8 cellular contexts compared by ENCODE assay signal in genomic region chr6:21310736-21311135, GRCh38.
"Had no signal": no experiment of that assay in that cellular context is flagged by ENCODE, and none has a peak within 500 bp of the region (broad histone marks: within the 10 kb centered on the region; RNA-seq: fewer than 3 reads in every experiment).

No MANE protein-coding gene starts in this region.

- DNase-seq: GM23248, GOT3, H7, HCEC 1CT, HFFc6 had no signal

- H3K36me3 ChIP-seq: HAP-1 had no signal

- H3K27ac ChIP-seq: GM23248 had no signal

- H3K9me3 ChIP-seq: HAP-1 had no signal

- ATAC-seq: GM23338, HCT116 had no signal

- H3K9ac ChIP-seq: GM23248 had no signal

- H2AFZ ChIP-seq: GM23248 had no signal

- H3K4me3 Mint-ChIP-seq: GM23338, HFFc6 had no signal

- H3K27ac Mint-ChIP-seq: GM23338, HFFc6 had no signal

- H3K4me2 ChIP-seq: GM23338 had no signal

- H3K4me3 ChIP-seq: GM23248, GM23338, HAP-1 had no signal

- H3K9me3 Mint-ChIP-seq: GM23338, HFFc6 had no signal

- H3K4me1 ChIP-seq: HAP-1 had no signal
